32 cellular contexts compared by ENCODE assay signal in the genomic region with DNA sequence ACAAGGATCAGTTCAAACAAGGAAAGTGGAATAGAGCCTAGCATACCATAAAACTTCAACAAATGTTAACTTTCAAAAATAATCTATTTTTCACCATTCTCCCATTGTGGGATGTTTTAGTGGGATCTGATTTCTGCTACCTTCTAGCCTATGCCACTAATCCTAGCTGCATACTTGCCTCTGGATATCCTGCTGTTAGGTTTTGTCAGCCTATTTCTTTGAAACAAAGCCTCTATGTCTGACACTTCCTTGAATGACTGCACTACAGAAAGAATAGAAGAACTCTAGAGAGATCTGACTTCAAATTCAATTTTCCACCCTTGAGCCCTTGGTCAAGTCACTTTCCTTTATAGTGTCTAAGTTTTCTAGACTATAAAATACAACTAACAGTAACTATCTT.
"Had no signal": no experiment of that assay in that cellular context is flagged by ENCODE, and none has a peak within 500 bp of the region (broad histone marks: within the 10 kb centered on the region; RNA-seq: fewer than 3 reads in every experiment).

No MANE protein-coding gene starts in this region.

- H3K27me3 ChIP-seq: adrenal gland, body of pancreas, cardiac muscle cell, colonic mucosa, esophagus squamous epithelium, heart right ventricle, pancreas had no signal

- DNase-seq: activated CD4-positive, alpha-beta memory T cell treated with anti-CD3 and anti-CD28 coated beads for 36 hours; activated CD4-positive, alpha-beta T cell treated with anti-CD3 and anti-CD28 coated beads, Interleukin-2, amount 10 ng/mL, durations not matched to agents 24 days and 14 days; activated CD4-positive, CD25-positive, alpha-beta regulatory T cell treated with anti-CD3 and anti-CD28 coated beads, Interleukin-2, amount 50 U/mL, for 72 hours; activated CD8-positive, alpha-beta memory T cell treated with anti-CD3 and anti-CD28 coated beads, Interleukin-2, amount 50 U/mL, for 4 hours; activated effector memory CD4-positive, alpha-beta T cell treated with anti-CD3 and anti-CD28 coated beads, Interleukin-2, amount 50 U/mL, for 16 hours; activated naive CD4-positive, alpha-beta T cell treated with anti-CD3 and anti-CD28 coated beads for 36 hours; activated naive CD8-positive, alpha-beta T cell treated with anti-CD3 and anti-CD28 coated beads for 36 hours; activated T-cell treated with anti-CD3 and anti-CD28 coated beads, Interleukin-2, amount 50 U/mL, for 1 hour; adrenal gland; aorta; body of pancreas; cerebellar nuclear complex; colonic mucosa; effector CD8-positive, alpha-beta T cell; esophagus squamous epithelium; foreskin melanocyte; heart right ventricle; nephron progenitor cell; nucleus accumbens; pancreas; retina; stimulated activated CD4-positive, alpha-beta T cell treated with anti-CD3 and anti-CD28 coated beads, Interleukin-4, amount 100 ng/mL, for 24 hours; T-helper 17 cell; T1000; trophoblast cell; WERI-Rb-1 had no signal

- H3K4me3 ChIP-seq: adrenal gland, body of pancreas, cardiac muscle cell, colonic mucosa, esophagus squamous epithelium, heart right ventricle, lung, pancreas, prostate gland, skin epidermis, thoracic aorta had no signal

- H3K4me1 ChIP-seq: adrenal gland, body of pancreas, colonic mucosa, esophagus squamous epithelium, heart right ventricle, pancreas, prostate gland had no signal

- H3K27ac ChIP-seq: adrenal gland, body of pancreas, cardiac muscle cell, colonic mucosa, epithelial cell of prostate, esophagus squamous epithelium, heart right ventricle, pancreas, prostate gland, skin epidermis, thoracic aorta, WERI-Rb-1 had no signal

- H3K9me3 ChIP-seq: adrenal gland, body of pancreas, colonic mucosa, esophagus squamous epithelium, heart right ventricle, pancreas, prostate gland, thoracic aorta had no signal

- H3K36me3 ChIP-seq: adrenal gland, cardiac muscle cell, colonic mucosa, esophagus squamous epithelium, heart right ventricle, pancreas, prostate gland, thoracic aorta, WERI-Rb-1 had no signal
